16 cellular contexts compared by ENCODE assay signal in genomic region chr10:73465978-73466709, GRCh38. TPM values are rescaled to one million over a fixed set of nuclear protein-coding genes. Genes with fewer than 3 reads are reported as not detected.
A peak's percentile ranks its signal among the peaks of the same experiment; 100 is the strongest.
DNase-seq lines count a peak whose midpoint lies in the region; ATAC-seq and TF ChIP-seq lines count a peak whose summit lies in the region.
"Had no signal": no experiment of that assay in that cellular context is flagged by ENCODE, and none has a peak within 500 bp of the region (broad histone marks: within the 10 kb centered on the region; RNA-seq: fewer than 3 reads in every experiment).

No MANE protein-coding gene starts in this region.

- peaks cover 55% of the 10 kb centered on the region for H3K4me1 ChIP-seq in psoas muscle
- H3K4me1 ChIP-seq: Caco-2 had no signal

- peaks cover 6% of the 10 kb centered on the region for H3K4me1 Mint-ChIP-seq in activated T-cell treated with anti-CD3 and anti-CD28 coated beads, Interleukin-2, amount 50 U/mL, for 72 hours (ENCODE audit: low read depth)
- H3K4me1 Mint-ChIP-seq in endothelial cell (ENCODE audit: unreplicated experiment) (peaks cover 4% of the 10 kb centered on the region), T-cell (peaks cover 0 to 4% (median 0%) of the 10 kb centered on the region in 3 donors)

- H3K9me3 Mint-ChIP-seq in activated T-cell treated with anti-CD3 and anti-CD28 coated beads, Interleukin-2, amount 50 U/mL, for 72 hours, result no peaks in the 10 kb centered on the region
- H3K9me3 Mint-ChIP-seq in endothelial cell (ENCODE audit: unreplicated experiment) (no peaks in the 10 kb centered on the region), T-cell (no peaks in the 10 kb centered on the region)
- H3K9me3 Mint-ChIP-seq: CD8-positive, alpha-beta memory T cell; HFFc6 had no signal

- no peak for ATAC-seq in activated T-cell treated with anti-CD3 and anti-CD28 coated beads, Interleukin-2, amount 50 U/mL, for 72 hours (replicated peaks in 1 of 2)
- peak; percentile 75 to 83 (median 82) for ATAC-seq in psoas muscle
- ATAC-seq in T-cell (replicated peaks in 1 of 4), result no peak
- ATAC-seq in sciatic nerve, result no peak

- no peaks in the 10 kb centered on the region for H3K9me3 ChIP-seq in psoas muscle
- H3K9me3 ChIP-seq: BLaER1, Caco-2 had no signal

- no peaks in the 10 kb centered on the region for H3K27me3 Mint-ChIP-seq in activated T-cell treated with anti-CD3 and anti-CD28 coated beads, Interleukin-2, amount 50 U/mL, for 72 hours (ENCODE audit: low read depth)
- H3K27me3 Mint-ChIP-seq in endothelial cell (ENCODE audit: unreplicated experiment) (peaks cover 2% of the 10 kb centered on the region), T-cell (no peaks in the 10 kb centered on the region)
- H3K27me3 Mint-ChIP-seq: CD8-positive, alpha-beta memory T cell had no signal

- peak overlapping the region; percentile 84 for H3K27ac ChIP-seq in psoas muscle
- H3K27ac ChIP-seq: BLaER1 had no signal

- no peak for DNase-seq in activated T-cell treated with anti-CD3 and anti-CD28 coated beads, Interleukin-2, amount 50 U/mL, for 72 hours
- DNase-seq in activated T-cell treated with anti-CD3 and anti-CD28 coated beads, Interleukin-2, amount 50 U/mL, for 1 hour, result no peak
- DNase-seq in endothelial cell (ENCODE audit: low spot score), result no peak
- DNase-seq in psoas muscle, result no peak
- no peak for DNase-seq in T-cell
- no peak for DNase-seq in DMS153 treated with DMSO at 0.1 percent for 48 hours (lab: John Stamatoyannopoulos, UW; ENCODE audit: unreplicated experiment)
- no peak for DNase-seq in sciatic nerve (ENCODE audit: low spot score)
- DNase-seq: 8988T; AML-193; Caco-2; CD8-positive, alpha-beta memory T cell; DMS53; GF-D8; HCEC 1CT; HFFc6 had no signal

- peaks cover 0 to 55% of the 10 kb centered on the region in 2 donors for H3K36me3 ChIP-seq in psoas muscle (ENCODE audit: insufficient read depth in 1 of 2, low read depth in 1 of 2)

- peak overlapping the region; percentile 81 for H3K27ac Mint-ChIP-seq in activated T-cell treated with anti-CD3 and anti-CD28 coated beads, Interleukin-2, amount 50 U/mL, for 72 hours
- peak overlapping the region; percentile 10 for H3K27ac Mint-ChIP-seq in endothelial cell (ENCODE audit: unreplicated experiment)
- H3K27ac Mint-ChIP-seq in T-cell, result no peak overlapping the region
- H3K27ac Mint-ChIP-seq: HFFc6 had no signal

- WGBS in psoas muscle, 3 donors, result 55 to 69% (median 60%) methylated on average over 2 of the region's 2 CpGs

- H3K27me3 ChIP-seq in psoas muscle (ENCODE audit: insufficient read depth in 3 of 3, low read length in 2 of 3), result no peaks in the 10 kb centered on the region
- H3K27me3 ChIP-seq: BLaER1 had no signal

- intact Hi-C loops in psoas muscle (cut with DNase I), result loop anchor here (5.0 kb wide), 2 partner anchors 34 to 44 kb away; partner anchors contain the start of gene MSS51 (in 1 of the 2)
- intact Hi-C loops in sciatic nerve (cut with DNase I), result no loop called here

- no peak for TF ChIP-seq CTCF in endothelial cell (IDR thresholded peaks at IDR 0.05; ENCODE audit: unreplicated experiment)
- TF ChIP-seq CTCF in psoas muscle (IDR thresholded peaks at IDR 0.05), result no peak

- POLR2A ChIA-PET in T-cell (lab: Charles Lee), result no interaction called here

- no peak overlapping the region for H3K4me3 Mint-ChIP-seq in activated T-cell treated with anti-CD3 and anti-CD28 coated beads, Interleukin-2, amount 50 U/mL, for 72 hours
- H3K4me3 Mint-ChIP-seq in endothelial cell (ENCODE audit: unreplicated experiment) (no peak overlapping the region), T-cell (no peak overlapping the region)
- H3K4me3 Mint-ChIP-seq: CD8-positive, alpha-beta memory T cell; HFFc6 had no signal

- peaks cover 2 to 25% of the 10 kb centered on the region in 2 donors for H3K36me3 Mint-ChIP-seq in activated T-cell treated with anti-CD3 and anti-CD28 coated beads, Interleukin-2, amount 50 U/mL, for 72 hours (ENCODE audit: insufficient read depth in 2 of 2)
- H3K36me3 Mint-ChIP-seq in endothelial cell (ENCODE audit: low read depth, unreplicated experiment), result peaks cover 12% of the 10 kb centered on the region
- H3K36me3 Mint-ChIP-seq in T-cell, result peaks cover 47% of the 10 kb centered on the region

- peak overlapping the region; percentile 61 for H3K4me3 ChIP-seq in psoas muscle
- H3K4me3 ChIP-seq: BLaER1 had no signal

- CTCF ChIA-PET in T-cell (lab: Charles Lee), result no interaction called here

RNA-seq across cellular contexts. Expression of gene PPP3CB, which starts 29.7 kb away (rescaled TPM):
- 10 to 100 TPM; 42.6 to 45.7 TPM for total RNA-seq in activated T-cell treated with anti-CD3 and anti-CD28 coated beads, Interleukin-2, amount 50 U/mL, for 72 hours
- total RNA-seq in endothelial cell (ENCODE audit: unreplicated experiment), result 18.5 TPM
- total RNA-seq in psoas muscle, result 100 to 1,000 TPM in 3 of 4 donors, 10 to 100 TPM in 1; 92.3 to 177 (median 138) TPM
- 100 to 1,000 TPM in 1 of 3 donors, 10 to 100 TPM in 2; 52.2 to 162 (median 94.2) TPM for polyA plus RNA-seq in psoas muscle
- 10 to 100 TPM; 35.5 to 39.5 (median 37.0) TPM for total RNA-seq in T-cell
- total RNA-seq in sciatic nerve, result 63.1 TPM

RNA-seq across cellular contexts. Expression of gene MSS51, which starts 32.8 kb away (rescaled TPM):
- total RNA-seq in activated T-cell treated with anti-CD3 and anti-CD28 coated beads, Interleukin-2, amount 50 U/mL, for 72 hours, result 1 to 10 TPM; 3.5 to 3.8 TPM
- total RNA-seq in endothelial cell (ENCODE audit: unreplicated experiment), result 2.0 TPM
- total RNA-seq in psoas muscle, result 100 to 1,000 TPM in 2 of 4 donors, 10 to 100 TPM in 2; 17.0 to 253 (median 80.5) TPM
- 1 to 10 TPM; 2.0 to 8.9 (median 7.3) TPM for polyA plus RNA-seq in psoas muscle
- total RNA-seq in T-cell, result 1 to 10 TPM; 3.7 to 4.7 (median 4.6) TPM
- 5.2 TPM for total RNA-seq in sciatic nerve

RNA-seq across cellular contexts. Expression of gene ANXA7, which starts 52.3 kb away (rescaled TPM):
- 100 to 1,000 TPM; 108 to 123 TPM for total RNA-seq in activated T-cell treated with anti-CD3 and anti-CD28 coated beads, Interleukin-2, amount 50 U/mL, for 72 hours
- total RNA-seq in endothelial cell (ENCODE audit: unreplicated experiment) (92.6 TPM), psoas muscle (100 to 1,000 TPM; 134 to 205 (median 161) TPM), T-cell (100 to 1,000 TPM in 2 of 5 donors, 10 to 100 TPM in 3; 84.3 to 109 (median 97.6) TPM), sciatic nerve (109 TPM)
- 100 to 1,000 TPM in 1 of 3 donors, 10 to 100 TPM in 2; 69.0 to 166 (median 99.1) TPM for polyA plus RNA-seq in psoas muscle

Comparison
In these comparisons a context has a peak if more than half of its experiments do, and no peak if none do; other contexts are left out.
1. ATAC-seq: peak in psoas muscle (4 of 4); none in activated T-cell treated with anti-CD3 and anti-CD28 coated beads, Interleukin-2, amount 50 U/mL, for 72 hours (0 of 2), T-cell (0 of 4) and sciatic nerve (single experiment).
2. H3K27ac Mint-ChIP-seq: peak in activated T-cell treated with anti-CD3 and anti-CD28 coated beads, Interleukin-2, amount 50 U/mL, for 72 hours (single experiment) and endothelial cell (single experiment); none in T-cell (0 of 2).